In the genomic region with DNA sequence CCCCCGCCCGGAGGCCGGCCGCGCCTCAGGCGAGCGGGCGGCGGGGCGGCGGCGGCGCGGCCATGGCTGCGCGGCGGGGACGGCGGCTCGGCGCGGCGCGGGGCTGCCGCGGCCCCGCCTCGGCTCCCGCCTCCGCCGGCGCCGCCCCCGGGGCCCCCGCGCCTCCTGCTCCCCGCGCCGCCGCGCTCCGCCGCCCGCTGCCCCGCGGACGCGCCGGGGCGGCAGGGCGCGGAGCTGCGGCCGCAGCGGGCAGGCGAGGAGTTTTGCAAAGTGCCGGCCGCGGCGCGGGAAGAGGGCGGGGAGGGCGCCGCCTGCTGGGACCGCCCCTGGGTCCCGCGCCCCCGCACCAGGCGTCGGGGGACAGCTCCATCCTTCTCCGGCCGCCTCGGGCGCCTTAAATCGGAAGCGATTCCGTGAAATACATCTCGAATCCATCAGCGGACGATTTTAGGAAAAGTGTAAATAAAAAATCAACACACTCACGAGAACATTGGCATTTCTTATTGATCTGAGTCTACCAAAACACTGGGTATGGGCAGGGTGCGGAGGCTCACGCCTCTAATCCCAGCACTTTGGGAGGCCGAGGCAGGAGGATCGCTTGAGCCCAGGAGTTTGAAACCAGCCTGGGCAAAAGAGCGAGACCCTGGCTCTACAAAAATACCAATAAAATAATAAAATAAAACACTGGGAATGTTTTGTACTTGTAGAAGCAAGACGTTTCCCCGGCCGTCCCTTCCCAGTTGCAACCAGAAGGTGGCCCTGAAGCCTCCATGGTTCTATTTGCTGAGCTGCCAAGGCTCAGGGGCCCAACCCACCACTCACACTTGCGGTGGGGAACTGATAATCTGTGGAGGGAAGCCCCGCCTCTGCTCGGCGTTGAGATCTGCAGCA, we compare ENCODE assay signal across 8 cellular contexts.
DNase-seq lines count a peak whose midpoint lies in the region; ATAC-seq, FAIRE-seq and TF ChIP-seq lines count a peak whose summit lies in the region.

No MANE protein-coding gene starts in this region.

- H3K9me3 ChIP-seq in RWPE2 (ENCODE audit: severe bottlenecking) = peaks cover 12% of the 10 kb centered on the region
- H3K9me3 ChIP-seq in endothelial cell of umbilical vein (replicated peaks; ENCODE audit: control insufficient read depth, insufficient read depth, low read length) = peaks cover 2% of the 10 kb centered on the region

- peaks cover 23% of the 10 kb centered on the region for H3K9me3 Mint-ChIP-seq in osteocyte (ENCODE audit: unreplicated experiment)

- H3K4me1 Mint-ChIP-seq in osteocyte (ENCODE audit: unreplicated experiment) = peaks cover 9% of the 10 kb centered on the region

- TF ChIP-seq CTCF in RWPE2 (IDR thresholded peaks at IDR 0.05; ENCODE audit: poor library complexity, severe bottlenecking) (peak; percentile 7), endothelial cell of umbilical vein (IDR thresholded peaks at IDR 0.05; ENCODE audit: extremely low read depth in 1 of 2, insufficient read depth in 1 of 2, low read depth in 1 of 2, low read length in 2 of 2) (no peak), osteocyte (IDR thresholded peaks at IDR 0.05) (peak; percentile 34)

- peak; percentile 60; the same call in 2 of the 3 replicates for ATAC-seq in RWPE2 (ENCODE audit: low read depth)
- ATAC-seq in GM18498 (IDR thresholded peaks at IDR 0.05; ENCODE audit: unreplicated experiment) = no peak

- H3K36me3 Mint-ChIP-seq in osteocyte (ENCODE audit: unreplicated experiment) = peaks cover 10% of the 10 kb centered on the region

- CTCF ChIA-PET in endothelial cell of umbilical vein (lab: Charles Lee) = interaction anchor here (0.7 to 0.8 kb wide), 2 partner anchors 9 to 585 kb away, joined by 3 read pairs; no protein-coding TSS in a partner anchor

- peaks cover 51% of the 10 kb centered on the region for H3K27me3 Mint-ChIP-seq in osteocyte (ENCODE audit: unreplicated experiment)

- dilution Hi-C loops in endothelial cell of umbilical vein (cut with MboI; ENCODE audit: extremely low pct_ligation_motif_present, low sequenced_read_pairs) = no loop called here

- peak overlapping the region; percentile 64 for H3K4me3 Mint-ChIP-seq in osteocyte (ENCODE audit: unreplicated experiment)

- POLR2A ChIA-PET in endothelial cell of umbilical vein (lab: Charles Lee) = no interaction called here

- no peaks in the 10 kb centered on the region for H3K9me1 ChIP-seq in endothelial cell of umbilical vein (replicated peaks; ENCODE audit: control insufficient read depth, extremely low read depth, insufficient read depth, low read length)

- H4K20me1 ChIP-seq in endothelial cell of umbilical vein (replicated peaks; ENCODE audit: control insufficient read depth, extremely low read depth, insufficient read depth, low read length) = no peaks in the 10 kb centered on the region

- intact Hi-C loops in endothelial cell of umbilical vein (cut with micrococcal nuclease) = no loop called here

- no peak for FAIRE-seq in endothelial cell of umbilical vein (lab: Jason Lieb, UNC)

- BruUV-seq in endothelial cell of umbilical vein (replicated peaks; lab: Mats Ljungman, UMichigan) = no TSS peak

- H2AFZ ChIP-seq in endothelial cell of umbilical vein (ENCODE audit: low read depth, low read length) = no peak overlapping the region

- H3K9ac ChIP-seq in endothelial cell of umbilical vein (replicated peaks; ENCODE audit: extremely low read depth, insufficient read depth, low read length) = no peak overlapping the region

- H3K36me3 ChIP-seq in RWPE2 (ENCODE audit: low read depth) = no peaks in the 10 kb centered on the region
- no peaks in the 10 kb centered on the region for H3K36me3 ChIP-seq in endothelial cell of umbilical vein (ENCODE audit: control insufficient read depth in 2 of 2, extremely low read depth in 1 of 2, insufficient read depth in 2 of 2, low read length in 2 of 2)

- H3K4me1 ChIP-seq in RWPE2 (ENCODE audit: insufficient read depth, poor library complexity, severe bottlenecking) (no peaks in the 10 kb centered on the region), endothelial cell of umbilical vein (ENCODE audit: control insufficient read depth, extremely low read depth, insufficient read depth, low read length) (no peaks in the 10 kb centered on the region)

- peak overlapping the region; percentile 26 for H3K4me3 ChIP-seq in RWPE2 (ENCODE audit: severe bottlenecking)
- no peak overlapping the region for H3K4me3 ChIP-seq in endothelial cell of umbilical vein (replicated peaks in 1 of 3; ENCODE audit: insufficient read depth in 1 of 3, low read depth in 1 of 3, low read length in 3 of 3)

- no peak overlapping the region for H3K27ac ChIP-seq in RWPE2 (ENCODE audit: poor library complexity, severe bottlenecking)
- no peak overlapping the region for H3K27ac ChIP-seq in endothelial cell of umbilical vein (ENCODE audit: insufficient read depth, low read depth, low read length)

- no peak for TF ChIP-seq POLR2A in endothelial cell of umbilical vein (IDR thresholded peaks at IDR 0.05; ENCODE audit: low read depth, low read length)

- H3K27ac Mint-ChIP-seq in osteocyte (ENCODE audit: unreplicated experiment) = no peak overlapping the region

- DNase-seq in SKM-1 treated with dmso at 0.1 percent for 144 hours (lab: John Stamatoyannopoulos, UW; ENCODE audit: unreplicated experiment) = peak; percentile 47
- no peak for DNase-seq in SKM-1 (lab: John Stamatoyannopoulos, UW; ENCODE audit: unreplicated experiment)
- peak; percentile 15 for DNase-seq in RWPE2 (ENCODE audit: low spot score)
- DNase-seq in endothelial cell of umbilical vein (ENCODE audit: low read depth, low spot score) = no peak
- DNase-seq in osteocyte (ENCODE audit: extremely low spot score, unreplicated experiment) = no peak
- DNase-seq in cerebellar nuclear complex (lab: John Stamatoyannopoulos, UW) = no peak
- no peak for DNase-seq in NCI-H128 (lab: John Stamatoyannopoulos, UW; ENCODE audit: unreplicated experiment)

- no peaks in the 10 kb centered on the region for H3K79me2 ChIP-seq in endothelial cell of umbilical vein (ENCODE audit: control insufficient read depth, insufficient read depth, low read length)

- H3K27me3 ChIP-seq in RWPE2 (ENCODE audit: insufficient read depth, poor library complexity, severe bottlenecking) (peaks cover 30% of the 10 kb centered on the region), endothelial cell of umbilical vein (ENCODE audit: control insufficient read depth in 2 of 2, insufficient read depth in 2 of 2, low read length in 2 of 2) (peaks cover 19 to 25% of the 10 kb centered on the region in 2 experiments)

- no peak overlapping the region for H3K4me2 ChIP-seq in endothelial cell of umbilical vein (ENCODE audit: insufficient read depth, low read length)

TF ChIP-seq in endothelial cell of umbilical vein, 7 proteins besides CTCF, POLR2A, EP300 and RAD21:
- TF ChIP-seq GATA2 (IDR thresholded peaks at IDR 0.05; ENCODE audit: insufficient read depth, insufficient read length, low read depth, low read length) (no peak), JUN (IDR thresholded peaks at IDR 0.05; ENCODE audit: borderline replicate concordance, insufficient read depth, insufficient read length, low read depth) (no peak), MAX (IDR thresholded peaks at IDR 0.05; ENCODE audit: insufficient read depth, insufficient read length) (no peak), FOS (IDR thresholded peaks at IDR 0.05; ENCODE audit: borderline replicate concordance, insufficient read depth, low read length) (no peak), EZH2 (IDR thresholded peaks at IDR 0.05; ENCODE audit: borderline replicate concordance, low read depth, low read length, severe bottlenecking) (peak; percentile 20), MYC (IDR thresholded peaks at IDR 0.05; ENCODE audit: low read depth, low read length) (no peak), POLR2AphosphoS5 (IDR thresholded peaks at IDR 0.05; ENCODE audit: insufficient read depth, low read depth, low read length) (no peak)

Comparison
In these comparisons a context has a peak if more than half of its experiments do, and no peak if none do; other contexts are left out.
1. DNase-seq: peak in SKM-1 treated with dmso at 0.1 percent for 144 hours (single experiment) and RWPE2 (single experiment); none in SKM-1 (single experiment), endothelial cell of umbilical vein (single experiment), osteocyte (single experiment), cerebellar nuclear complex (0 of 2) and NCI-H128 (single experiment).
2. CTCF ChIP-seq: peak in RWPE2 (single experiment) and osteocyte (single experiment); none in endothelial cell of umbilical vein (0 of 2).